ENCODE assay signal across 16 cellular contexts in the genomic region with DNA sequence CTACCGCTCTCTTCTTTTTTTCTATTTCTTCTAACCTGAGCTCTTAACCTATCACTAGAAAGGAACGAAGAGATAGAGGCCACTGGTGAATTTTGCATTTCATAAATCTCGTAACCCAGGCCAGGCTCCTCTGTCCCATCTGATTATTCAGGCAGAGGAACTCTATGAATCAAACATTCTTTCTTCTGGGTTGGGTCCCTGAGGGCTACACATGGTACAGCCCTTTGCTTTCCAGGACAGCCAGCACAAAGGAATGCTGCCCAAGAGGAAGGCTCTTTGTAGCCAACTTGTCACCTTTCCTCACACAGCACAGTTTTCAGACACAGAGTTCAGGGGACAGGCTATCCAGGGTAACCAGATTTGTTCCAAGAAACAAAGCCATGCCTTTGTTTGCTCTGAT.
DNase-seq lines count a peak whose midpoint lies in the region; ATAC-seq and TF ChIP-seq lines count a peak whose summit lies in the region.
"Had no signal": no experiment of that assay in that cellular context is flagged by ENCODE, and none has a peak within 500 bp of the region (broad histone marks: within the 10 kb centered on the region; RNA-seq: fewer than 3 reads in every experiment).

No MANE protein-coding gene starts in this region.

- BruUV-seq in mammary epithelial cell (replicated peaks; lab: Mats Ljungman, UMichigan) (no TSS peak), MCF 10A (replicated peaks; lab: Mats Ljungman, UMichigan) (no TSS peak)

- H3K4me1 ChIP-seq in mammary epithelial cell (ENCODE audit: insufficient read depth, low read length) (peaks cover 13% of the 10 kb centered on the region), foreskin keratinocyte (no peaks in the 10 kb centered on the region), osteoblast (ENCODE audit: insufficient read depth, low read length) (no peaks in the 10 kb centered on the region)
- H3K4me1 ChIP-seq: BLaER1 treated with 17β-estradiol and CSF1 and Interleukin-3, amounts not matched to agents 10 nM and 100 nM had no signal

- H3K27me3 ChIP-seq in mammary epithelial cell (ENCODE audit: insufficient read depth, low read length) (no peaks in the 10 kb centered on the region), foreskin keratinocyte (no peaks in the 10 kb centered on the region), osteoblast (ENCODE audit: insufficient read depth, low read length) (no peaks in the 10 kb centered on the region)
- H3K27me3 ChIP-seq: BLaER1 treated with 17β-estradiol and CSF1 and Interleukin-3, amounts not matched to agents 10 nM and 100 nM had no signal

- no peaks in the 10 kb centered on the region for H3K36me3 ChIP-seq in mammary epithelial cell (ENCODE audit: insufficient read depth, low read length)
- H3K36me3 ChIP-seq in osteoblast (ENCODE audit: insufficient read depth, low read length) = no peaks in the 10 kb centered on the region
- H3K36me3 ChIP-seq: BLaER1 treated with 17β-estradiol and CSF1 and Interleukin-3, amounts not matched to agents 10 nM and 100 nM had no signal

- CTCF ChIA-PET in mammary epithelial cell (lab: Charles Lee; ENCODE audit: low non-redundant PET) = no interaction called here
- CTCF ChIA-PET in MCF 10A (lab: Yijun Ruan, JAX) = interaction anchor here (0.6 kb wide), 1 partner anchor 186 kb away, joined by 3 read pairs; no protein-coding TSS in a partner anchor
- CTCF ChIA-PET in activated CD4-positive, alpha-beta memory T cell treated with anti-CD3 and anti-CD28 coated beads, Interleukin-2, amount 10 ng/mL, durations not matched to agents 7 days and 5 days (lab: Charles Lee) = no interaction called here

- H4K20me1 ChIP-seq in mammary epithelial cell (ENCODE audit: insufficient read depth, low read length) (no peaks in the 10 kb centered on the region), osteoblast (ENCODE audit: insufficient read depth, low read length) (no peaks in the 10 kb centered on the region)
- H4K20me1 ChIP-seq: BLaER1 treated with 17β-estradiol and CSF1 and Interleukin-3, amounts not matched to agents 10 nM and 100 nM had no signal

- WGBS in mammary epithelial cell (ENCODE audit: low coverage, missing lambda C conversion rate) = 43% methylated on average over 3 of the region's 3 CpGs

- H3K9me3 ChIP-seq in mammary epithelial cell (replicated peaks; ENCODE audit: insufficient read depth, low read length) (peaks cover 9% of the 10 kb centered on the region), osteoblast (ENCODE audit: low read depth, low read length) (no peaks in the 10 kb centered on the region)

- H3K79me2 ChIP-seq in mammary epithelial cell (ENCODE audit: insufficient read depth, low read length) (no peaks in the 10 kb centered on the region), osteoblast (ENCODE audit: insufficient read depth, low read length) (no peaks in the 10 kb centered on the region)

- no peak overlapping the region for H3K27ac ChIP-seq in mammary epithelial cell (ENCODE audit: insufficient read depth, low read depth, low read length)
- H3K27ac ChIP-seq in foreskin keratinocyte = no peak overlapping the region
- no peak overlapping the region for H3K27ac ChIP-seq in osteoblast (ENCODE audit: low read depth, low read length)
- H3K27ac ChIP-seq: 22Rv1; BLaER1 treated with 17β-estradiol and CSF1 and Interleukin-3, amounts not matched to agents 10 nM and 100 nM had no signal

- H3K4me3 Mint-ChIP-seq in MCF 10A (ENCODE audit: unreplicated experiment) = no peak overlapping the region
- no peak overlapping the region for H3K4me3 Mint-ChIP-seq in activated CD4-positive, alpha-beta memory T cell treated with anti-CD3 and anti-CD28 coated beads, Interleukin-2, amount 10 ng/mL, durations not matched to agents 7 days and 5 days
- H3K4me3 Mint-ChIP-seq: CD4-positive, CD25-positive, alpha-beta regulatory T cell; H9 had no signal

- H3K4me3 ChIP-seq in mammary epithelial cell (replicated peaks in 1 of 3; ENCODE audit: insufficient read depth in 1 of 3, low read depth in 2 of 3, low read length in 3 of 3) = no peak overlapping the region
- no peak overlapping the region for H3K4me3 ChIP-seq in osteoblast (ENCODE audit: insufficient read depth, low read length)
- H3K4me3 ChIP-seq: BLaER1 treated with 17β-estradiol and CSF1 and Interleukin-3, amounts not matched to agents 10 nM and 100 nM had no signal

- H3K4me1 Mint-ChIP-seq in MCF 10A (ENCODE audit: insufficient read depth, unreplicated experiment) = peaks cover 13% of the 10 kb centered on the region
- H3K4me1 Mint-ChIP-seq in activated CD4-positive, alpha-beta memory T cell treated with anti-CD3 and anti-CD28 coated beads, Interleukin-2, amount 10 ng/mL, durations not matched to agents 7 days and 5 days = no peaks in the 10 kb centered on the region
- H3K4me1 Mint-ChIP-seq: CD4-positive, CD25-positive, alpha-beta regulatory T cell; H9 had no signal

- H3K4me2 ChIP-seq in mammary epithelial cell (ENCODE audit: insufficient read depth, low read depth, low read length) = peak overlapping the region; percentile 50
- H3K4me2 ChIP-seq in osteoblast (ENCODE audit: insufficient read depth, low read length) = no peak overlapping the region
- H3K4me2 ChIP-seq: BLaER1 treated with 17β-estradiol and CSF1 and Interleukin-3, amounts not matched to agents 10 nM and 100 nM had no signal

- no peak for TF ChIP-seq CTCF in mammary epithelial cell (conservative IDR thresholded peaks at IDR 0.05 in 1 of 2, IDR thresholded peaks at IDR 0.05 in 1 of 2; ENCODE audit: extremely low read depth in 1 of 2, insufficient read depth in 1 of 2, low read depth in 1 of 2, low read length in 2 of 2)
- no peak for TF ChIP-seq CTCF in MCF 10A (IDR thresholded peaks at IDR 0.05; ENCODE audit: unreplicated experiment)
- no peak for TF ChIP-seq CTCF in foreskin keratinocyte (conservative IDR thresholded peaks at IDR 0.05)
- no peak for TF ChIP-seq CTCF in osteoblast (IDR thresholded peaks at IDR 0.05; ENCODE audit: extremely low read depth, low read depth, low read length)

- POLR2A ChIA-PET in MCF 10A (lab: Yijun Ruan, JAX) = no interaction called here
- POLR2A ChIA-PET in activated CD4-positive, alpha-beta memory T cell treated with anti-CD3 and anti-CD28 coated beads, Interleukin-2, amount 10 ng/mL, durations not matched to agents 7 days and 5 days (lab: Charles Lee) = no interaction called here

- no peaks in the 10 kb centered on the region for H3K36me3 Mint-ChIP-seq in MCF 10A (ENCODE audit: insufficient read depth, unreplicated experiment)
- H3K36me3 Mint-ChIP-seq in activated CD4-positive, alpha-beta memory T cell treated with anti-CD3 and anti-CD28 coated beads, Interleukin-2, amount 10 ng/mL, durations not matched to agents 7 days and 5 days (ENCODE audit: low read depth) = no peaks in the 10 kb centered on the region
- H3K36me3 Mint-ChIP-seq: CD4-positive, CD25-positive, alpha-beta regulatory T cell had no signal

- dilution Hi-C loops in mammary epithelial cell (cut with HindIII; ENCODE audit: low sequenced_read_pairs) = no loop called here

- H3K9me3 Mint-ChIP-seq in MCF 10A (ENCODE audit: unreplicated experiment) = no peaks in the 10 kb centered on the region
- H3K9me3 Mint-ChIP-seq in activated CD4-positive, alpha-beta memory T cell treated with anti-CD3 and anti-CD28 coated beads, Interleukin-2, amount 10 ng/mL, durations not matched to agents 7 days and 5 days = peaks cover 26% of the 10 kb centered on the region

- ATAC-seq in foreskin keratinocyte = peak; percentile 59
- no peak for ATAC-seq in HG02759 (IDR thresholded peaks at IDR 0.05; ENCODE audit: unreplicated experiment)
- no peak for ATAC-seq in GM21447 (IDR thresholded peaks at IDR 0.05; ENCODE audit: unreplicated experiment)
- ATAC-seq: HepG2 had no signal

- H3K27me3 Mint-ChIP-seq in MCF 10A (ENCODE audit: insufficient read depth, unreplicated experiment) = no peaks in the 10 kb centered on the region
- H3K27me3 Mint-ChIP-seq in activated CD4-positive, alpha-beta memory T cell treated with anti-CD3 and anti-CD28 coated beads, Interleukin-2, amount 10 ng/mL, durations not matched to agents 7 days and 5 days = no peaks in the 10 kb centered on the region
- H3K27me3 Mint-ChIP-seq: CD4-positive, CD25-positive, alpha-beta regulatory T cell had no signal

- H3K9ac ChIP-seq in mammary epithelial cell (ENCODE audit: insufficient read depth, low read length) = no peak overlapping the region
- H3K9ac ChIP-seq: BLaER1 treated with 17β-estradiol and CSF1 and Interleukin-3, amounts not matched to agents 10 nM and 100 nM had no signal

- peak overlapping the region; percentile 55 for H2AFZ ChIP-seq in mammary epithelial cell (ENCODE audit: low read depth, low read length)
- no peak overlapping the region for H2AFZ ChIP-seq in osteoblast (ENCODE audit: low read length)

- in situ Hi-C loops in mammary epithelial cell (cut with MboI; ENCODE audit: low sequenced_read_pairs in 2 of 2) = no loop called here

- H3K27ac Mint-ChIP-seq in MCF 10A (ENCODE audit: low read depth, unreplicated experiment) = no peak overlapping the region
- no peak overlapping the region for H3K27ac Mint-ChIP-seq in activated CD4-positive, alpha-beta memory T cell treated with anti-CD3 and anti-CD28 coated beads, Interleukin-2, amount 10 ng/mL, durations not matched to agents 7 days and 5 days
- H3K27ac Mint-ChIP-seq: CD4-positive, CD25-positive, alpha-beta regulatory T cell; H9 had no signal

- DNase-seq in mammary epithelial cell (peak; percentile 4), MCF 10A (ENCODE audit: unreplicated experiment) (no peak), foreskin keratinocyte (peak in 1 of 2 donors; percentile 57), osteoblast (ENCODE audit: insufficient read length, low spot score, missing footprints) (peak; percentile 29), dedifferentiated amniotic fluid mesenchymal stem cell (ENCODE audit: extremely low spot score) (no peak)
- no peak for DNase-seq in activated CD4-positive, alpha-beta memory T cell treated with anti-CD3 and anti-CD28 coated beads, Interleukin-2, amount 10 ng/mL, durations not matched to agents 7 days and 5 days
- DNase-seq: Calu3; CD4-positive, CD25-positive, alpha-beta regulatory T cell; DMS 273 treated with DMSO at 0.1 percent for 48 hours; GOT3; H9 had no signal

- intact Hi-C loops in mammary epithelial cell (cut with micrococcal nuclease) = no loop called here
- intact Hi-C loops in MCF 10A (cut with micrococcal nuclease) = no loop called here

Comparison
In these comparisons a context has a peak if more than half of its experiments do, and no peak if none do; other contexts are left out.
1. DNase-seq: peak in mammary epithelial cell (single experiment) and osteoblast (single experiment); none in MCF 10A (single experiment), activated CD4-positive, alpha-beta memory T cell treated with anti-CD3 and anti-CD28 coated beads, Interleukin-2, amount 10 ng/mL, durations not matched to agents 7 days and 5 days (single experiment) and dedifferentiated amniotic fluid mesenchymal stem cell (single experiment).